19 cellular contexts compared by ENCODE assay signal in the genomic region with DNA sequence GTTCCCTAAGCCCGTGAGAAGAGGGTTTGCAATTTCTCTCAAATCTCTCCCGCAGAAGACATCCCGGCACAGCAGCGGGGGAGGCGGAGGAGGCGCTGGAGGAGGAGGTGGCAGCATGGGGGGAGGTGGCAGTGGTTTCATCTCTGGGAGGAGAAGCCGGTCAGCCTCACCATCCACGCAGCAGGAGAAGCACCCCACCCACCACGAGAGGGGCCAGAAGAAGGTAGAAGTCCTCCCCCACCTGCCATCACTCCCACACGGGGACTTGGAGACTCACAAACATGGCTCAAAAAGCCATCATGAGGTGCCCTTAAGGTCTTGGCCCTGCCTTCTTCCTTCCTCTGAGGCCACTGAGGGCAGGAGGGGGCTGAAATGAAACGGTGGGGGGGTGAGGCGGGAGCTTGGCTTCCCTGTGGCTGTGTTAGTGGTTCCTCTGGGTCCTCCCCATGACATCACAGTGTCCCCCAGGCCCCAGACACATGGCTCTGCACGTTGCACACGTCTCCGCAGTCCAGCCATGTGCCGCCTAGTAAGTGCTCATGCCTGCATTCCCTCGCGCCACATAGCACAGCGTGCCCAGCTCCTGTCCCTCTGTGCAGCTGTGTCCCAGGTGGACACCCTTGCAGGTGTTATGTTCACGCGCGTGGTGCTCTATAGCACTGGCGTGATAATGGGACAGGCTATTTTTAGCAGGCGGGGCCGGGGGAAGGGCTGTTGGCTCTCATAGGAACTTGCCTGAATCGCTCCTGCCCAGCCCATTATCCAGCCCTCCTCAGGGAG. TPM values are rescaled to one million over a fixed set of nuclear protein-coding genes. Genes with fewer than 3 reads are reported as not detected.
DNase-seq lines count a peak whose midpoint lies in the region; ATAC-seq and TF ChIP-seq lines count a peak whose summit lies in the region.
"Had no signal": no experiment of that assay in that cellular context is flagged by ENCODE, and none has a peak within 500 bp of the region (broad histone marks: within the 10 kb centered on the region; RNA-seq: fewer than 3 reads in every experiment).

No MANE protein-coding gene starts in this region.

- H3K79me2 ChIP-seq in osteoblast (ENCODE audit: insufficient read depth, low read length), result peaks cover 7% of the 10 kb centered on the region

- TF ChIP-seq CTCF in body of pancreas (IDR thresholded peaks at IDR 0.05), result no peak
- TF ChIP-seq CTCF in osteoblast (IDR thresholded peaks at IDR 0.05; ENCODE audit: extremely low read depth, low read depth, low read length), result no peak

- H4K20me1 ChIP-seq in osteoblast (ENCODE audit: insufficient read depth, low read length), result peaks cover 27% of the 10 kb centered on the region

- H3K4me3 Mint-ChIP-seq in activated CD4-positive, alpha-beta T cell treated with anti-CD3 and anti-CD28 coated beads for 36 hours, result no peak overlapping the region

- DNase-seq in activated CD4-positive, alpha-beta T cell treated with anti-CD3 and anti-CD28 coated beads for 36 hours, result peak; percentile 35
- no peak for DNase-seq in activated CD4-positive, alpha-beta T cell treated with anti-CD3 and anti-CD28 coated beads for 1 hour
- DNase-seq in body of pancreas (peak in 3 of 4 donors; percentile 44 to 79 (median 67)), osteoblast (ENCODE audit: insufficient read length, low spot score, missing footprints) (peak; percentile 72), NCI-H1694 treated with DMSO at 0.1 percent for 48 hours (lab: John Stamatoyannopoulos, UW) (no peak), NCI-H1930 (lab: John Stamatoyannopoulos, UW) (no peak)
- DNase-seq: activated CD4-positive, alpha-beta T cell treated with anti-CD3 and anti-CD28 coated beads for 4 hours; CD8-positive, alpha-beta memory T cell; islet precursor cell; NCI-H1105 treated with DMSO at 0.1 percent for 48 hours; NCI-H2227 treated with DMSO at 0.1 percent for 48 hours; SHP77 treated with DMSO at 0.1 percent for 48 hours; sigmoid colon; stimulated activated CD4-positive, alpha-beta T cell treated with anti-CD3 and anti-CD28 coated beads, Interleukin-4, amount 100 ng/mL, for 24 hours; transverse colon had no signal

- H3K4me1 ChIP-seq in body of pancreas, result peaks cover 27% of the 10 kb centered on the region
- H3K4me1 ChIP-seq in osteoblast (ENCODE audit: insufficient read depth, low read length), result peaks cover 1% of the 10 kb centered on the region

- H2AFZ ChIP-seq in osteoblast (ENCODE audit: low read length), result no peak overlapping the region

- WGBS in body of pancreas, 2 donors, result 52 to 56% methylated on average over 12 to 26 of the region's 26 CpGs

- H3K36me3 ChIP-seq in KOPT-K1 (ENCODE audit: insufficient read depth, low read length) (peaks cover 99% of the 10 kb centered on the region), body of pancreas (replicated peaks in 1 of 2; ENCODE audit: insufficient read depth in 1 of 2, low read depth in 2 of 2) (peaks cover 0 to 18% of the 10 kb centered on the region in 2 donors), osteoblast (ENCODE audit: insufficient read depth, low read length) (peaks cover 54% of the 10 kb centered on the region)

- no peak overlapping the region for H3K4me2 ChIP-seq in osteoblast (ENCODE audit: insufficient read depth, low read length)
- H3K4me2 ChIP-seq: A549 had no signal

- H3K27ac ChIP-seq in KOPT-K1 (ENCODE audit: low read depth, low read length, poor library complexity, severe bottlenecking) (peak overlapping the region; percentile 19), body of pancreas (peak overlapping the region in 1 of 4 donors; percentile 12), osteoblast (ENCODE audit: low read depth, low read length) (no peak overlapping the region)
- H3K27ac ChIP-seq: A549, neutrophil, sigmoid colon, transverse colon had no signal

- ATAC-seq in activated CD4-positive, alpha-beta T cell treated with anti-CD3 and anti-CD28 coated beads for 36 hours, result no peak
- ATAC-seq in body of pancreas (peak; percentile 39), HG03521 (IDR thresholded peaks at IDR 0.05; ENCODE audit: unreplicated experiment) (no peak)

- CTCF ChIA-PET in activated CD4-positive, alpha-beta T cell treated with anti-CD3 and anti-CD28 coated beads for 36 hours (lab: Charles Lee), result interaction anchor here (0.6 kb wide), 1 partner anchor 17 kb away, joined by 3 read pairs; no protein-coding TSS in a partner anchor

- peak overlapping the region; percentile 77 for H3K27ac Mint-ChIP-seq in activated CD4-positive, alpha-beta T cell treated with anti-CD3 and anti-CD28 coated beads for 36 hours

- no peaks in the 10 kb centered on the region for H3K27me3 Mint-ChIP-seq in activated CD4-positive, alpha-beta T cell treated with anti-CD3 and anti-CD28 coated beads for 36 hours
- H3K27me3 Mint-ChIP-seq: CD8-positive, alpha-beta memory T cell had no signal

- H3K27me3 ChIP-seq in body of pancreas, result no peaks in the 10 kb centered on the region
- no peaks in the 10 kb centered on the region for H3K27me3 ChIP-seq in osteoblast (ENCODE audit: insufficient read depth, low read length)
- H3K27me3 ChIP-seq: neutrophil, sigmoid colon, transverse colon had no signal

- POLR2A ChIA-PET in activated CD4-positive, alpha-beta T cell treated with anti-CD3 and anti-CD28 coated beads for 36 hours (lab: Charles Lee), result no interaction called here

- intact Hi-C loops in activated CD4-positive, alpha-beta T cell treated with anti-CD3 and anti-CD28 coated beads for 36 hours (cut with DNase I, micrococcal nuclease), result no loop called here
- intact Hi-C loops in body of pancreas (cut with DNase I), result no loop called here

- H3K4me3 ChIP-seq in body of pancreas, result no peak overlapping the region
- H3K4me3 ChIP-seq in osteoblast (ENCODE audit: insufficient read depth, low read length), result no peak overlapping the region
- H3K4me3 ChIP-seq: A549, sigmoid colon, transverse colon had no signal

- TF ChIP-seq POLR2A in body of pancreas (IDR thresholded peaks at IDR 0.05), result no peak

- no peaks in the 10 kb centered on the region for H3K9me3 Mint-ChIP-seq in activated CD4-positive, alpha-beta T cell treated with anti-CD3 and anti-CD28 coated beads for 36 hours (ENCODE audit: low read depth)
- H3K9me3 Mint-ChIP-seq: CD8-positive, alpha-beta memory T cell had no signal

- H3K9me3 ChIP-seq in KOPT-K1 (ENCODE audit: insufficient read depth, low read length, poor library complexity, severe bottlenecking) (no peaks in the 10 kb centered on the region), body of pancreas (no peaks in the 10 kb centered on the region), osteoblast (ENCODE audit: low read depth, low read length) (no peaks in the 10 kb centered on the region)
- H3K9me3 ChIP-seq: A549, neutrophil, sigmoid colon, transverse colon had no signal

- H3K4me1 Mint-ChIP-seq in activated CD4-positive, alpha-beta T cell treated with anti-CD3 and anti-CD28 coated beads for 36 hours, result peaks cover 82% of the 10 kb centered on the region

- H3K36me3 Mint-ChIP-seq in activated CD4-positive, alpha-beta T cell treated with anti-CD3 and anti-CD28 coated beads for 36 hours (ENCODE audit: low read depth), result peaks cover 77% of the 10 kb centered on the region

RNA-seq across cellular contexts. Expression of a gene that starts 6.9 kb away (rescaled TPM):
- total RNA-seq in activated CD4-positive, alpha-beta T cell treated with anti-CD3 and anti-CD28 coated beads for 36 hours, result 100 to 1,000 TPM; 168 to 174 TPM
- 100 to 1,000 TPM in 1 of 2 donors, 10 to 100 TPM in 1; 90.8 to 121 TPM for total RNA-seq in body of pancreas
- total RNA-seq in osteoblast, result 33.3 and 44.2 TPM in 2 replicates

RNA-seq across cellular contexts. Expression of a gene that starts 18.2 kb away (rescaled TPM):
- 10 to 100 TPM; 49.4 to 58.6 TPM for total RNA-seq in activated CD4-positive, alpha-beta T cell treated with anti-CD3 and anti-CD28 coated beads for 36 hours
- 10 to 100 TPM; 11.2 TPM for total RNA-seq in body of pancreas
- 3.5 and 3.6 TPM in 2 replicates for total RNA-seq in osteoblast

RNA-seq across cellular contexts. Expression of a gene that starts 36.2 kb away (rescaled TPM):
- total RNA-seq in activated CD4-positive, alpha-beta T cell treated with anti-CD3 and anti-CD28 coated beads for 36 hours, result 1 to 10 TPM; 1.6 to 1.7 TPM
- total RNA-seq in body of pancreas (1 to 10 TPM; 5.9 to 9.3 TPM), osteoblast (3.3 and 5.0 TPM in 2 replicates)

RNA-seq across cellular contexts. Expression of a gene that starts 37.2 kb away (rescaled TPM):
- 10 to 100 TPM; 31.8 to 37.3 TPM for total RNA-seq in activated CD4-positive, alpha-beta T cell treated with anti-CD3 and anti-CD28 coated beads for 36 hours
- total RNA-seq in body of pancreas (10 to 100 TPM in 1 of 2 donors, 1 to 10 TPM in 1; 3.9 to 11.2 TPM), osteoblast (1.2 and 2.2 TPM in 2 replicates)

RNA-seq across cellular contexts. Expression of a gene that starts 40.6 kb away (rescaled TPM):
- 100 to 1,000 TPM; 337 to 396 TPM for total RNA-seq in activated CD4-positive, alpha-beta T cell treated with anti-CD3 and anti-CD28 coated beads for 36 hours
- total RNA-seq in body of pancreas (10 to 100 TPM; 68.2 to 99.2 TPM), osteoblast (235 and 267 TPM in 2 replicates)

Comparison
In these comparisons a context has a peak if more than half of its experiments do, and no peak if none do; other contexts are left out.
1. DNase-seq: peak in activated CD4-positive, alpha-beta T cell treated with anti-CD3 and anti-CD28 coated beads for 36 hours (single experiment), body of pancreas (3 of 4) and osteoblast (single experiment); none in activated CD4-positive, alpha-beta T cell treated with anti-CD3 and anti-CD28 coated beads for 1 hour (single experiment), NCI-H1694 treated with DMSO at 0.1 percent for 48 hours (single experiment) and NCI-H1930 (0 of 2).
2. RNA of a gene that starts 18.2 kb away (total RNA-seq): 49.4 to 58.6 TPM in activated CD4-positive, alpha-beta T cell treated with anti-CD3 and anti-CD28 coated beads for 36 hours; 11.2 TPM in body of pancreas and 3.5 to 3.6 TPM in osteoblast; every median in the first group is over 4 times any median in the second.